Comparison of ENCODE assay signal across 8 cellular contexts in the genomic region with DNA sequence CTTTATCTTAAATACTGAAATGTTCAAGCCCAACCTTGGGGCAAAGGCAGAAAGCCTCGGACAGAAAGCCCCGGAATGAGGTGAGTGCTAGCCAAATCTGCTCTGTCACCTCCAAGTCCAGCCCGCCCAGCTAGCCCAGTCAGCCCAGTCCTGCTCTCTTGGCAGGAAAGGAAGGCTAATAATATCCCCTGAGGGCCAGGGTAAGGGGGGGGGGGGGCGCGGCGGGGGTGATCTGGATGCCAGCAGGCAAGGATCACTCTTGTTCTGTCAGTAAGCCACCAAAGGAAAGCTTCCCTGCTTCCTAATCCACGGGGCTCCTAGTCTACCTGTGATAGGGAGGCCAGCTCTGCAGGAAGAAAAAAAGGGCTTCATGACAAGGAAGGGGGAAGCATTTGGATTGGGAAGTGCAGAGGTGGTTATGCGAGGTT. TPM values are rescaled to one million over a fixed set of nuclear protein-coding genes. Genes with fewer than 3 reads are reported as not detected.
DNase-seq lines count a peak whose midpoint lies in the region; ATAC-seq and TF ChIP-seq lines count a peak whose summit lies in the region.

No MANE protein-coding gene starts in this region.

- no peaks in the 10 kb centered on the region for H3K27me3 Mint-ChIP-seq in activated CD8-positive, alpha-beta memory T cell treated with anti-CD3 and anti-CD28 coated beads, Interleukin-2, amount 10 ng/mL, durations not matched to agents 7 days and 5 days

- no peak for ATAC-seq in activated CD8-positive, alpha-beta memory T cell treated with anti-CD3 and anti-CD28 coated beads, Interleukin-2, amount 10 ng/mL, durations not matched to agents 7 days and 5 days
- ATAC-seq in HG03280 (IDR thresholded peaks at IDR 0.05; ENCODE audit: unreplicated experiment) = no peak
- no peak for ATAC-seq in GM18498 (IDR thresholded peaks at IDR 0.05; ENCODE audit: unreplicated experiment)

- H3K9me3 Mint-ChIP-seq in activated CD8-positive, alpha-beta memory T cell treated with anti-CD3 and anti-CD28 coated beads, Interleukin-2, amount 10 ng/mL, durations not matched to agents 7 days and 5 days (ENCODE audit: low read depth) = no peaks in the 10 kb centered on the region

- CTCF ChIA-PET in activated CD8-positive, alpha-beta memory T cell treated with anti-CD3 and anti-CD28 coated beads, Interleukin-2, amount 10 ng/mL, durations not matched to agents 7 days and 5 days (lab: Charles Lee) = interaction anchor here (0.6 to 3.0 kb wide), 13 partner anchors 9 to 188 kb away, joined by 3 to 16 read pairs (median 5); partner anchors contain the start of genes DSN1 and RAB5IF

- no peak overlapping the region for H3K27ac Mint-ChIP-seq in activated CD8-positive, alpha-beta memory T cell treated with anti-CD3 and anti-CD28 coated beads, Interleukin-2, amount 10 ng/mL, durations not matched to agents 7 days and 5 days

- peaks cover 24% of the 10 kb centered on the region for H3K4me1 Mint-ChIP-seq in activated CD8-positive, alpha-beta memory T cell treated with anti-CD3 and anti-CD28 coated beads, Interleukin-2, amount 10 ng/mL, durations not matched to agents 7 days and 5 days

- peaks cover 2% of the 10 kb centered on the region for H3K36me3 Mint-ChIP-seq in activated CD8-positive, alpha-beta memory T cell treated with anti-CD3 and anti-CD28 coated beads, Interleukin-2, amount 10 ng/mL, durations not matched to agents 7 days and 5 days

- TF ChIP-seq CTCF in fibroblast of the aortic adventitia (IDR thresholded peaks at IDR 0.05; ENCODE audit: insufficient read depth, low read length) = no peak

- peak overlapping the region; percentile 84 for H3K4me3 Mint-ChIP-seq in activated CD8-positive, alpha-beta memory T cell treated with anti-CD3 and anti-CD28 coated beads, Interleukin-2, amount 10 ng/mL, durations not matched to agents 7 days and 5 days

- no peak for DNase-seq in activated CD8-positive, alpha-beta memory T cell treated with anti-CD3 and anti-CD28 coated beads, Interleukin-2, amount 10 ng/mL, durations not matched to agents 7 days and 5 days
- DNase-seq in activated CD8-positive, alpha-beta memory T cell treated with anti-CD3 and anti-CD28 coated beads, Interleukin-2, amount 50 U/mL, for 48 hours = no peak
- peak; percentile 6 for DNase-seq in T1000 (lab: John Stamatoyannopoulos, UW)
- DNase-seq in fibroblast of the aortic adventitia (ENCODE audit: low read depth) = peak; percentile 61
- DNase-seq in occipital lobe (lab: John Stamatoyannopoulos, UW) = peak; percentile 60
- DNase-seq in NK-92 treated with Interleukin-12 subunit alpha and Interleukin-12 subunit beta, amount 100 ng/mL, for 24 hours (lab: John Stamatoyannopoulos, UW) = no peak

- peak overlapping the region; percentile 80 for H3K4me3 ChIP-seq in fibroblast of the aortic adventitia (ENCODE audit: low read depth, low read length)

RNA-seq across cellular contexts. Expression of gene NDRG3, which starts 1.1 kb away (rescaled TPM):
- total RNA-seq in activated CD8-positive, alpha-beta memory T cell treated with anti-CD3 and anti-CD28 coated beads, Interleukin-2, amount 10 ng/mL, durations not matched to agents 7 days and 5 days = 10 to 100 TPM; 27.8 to 28.8 TPM
- 15.3 and 23.1 TPM in 2 replicates for total RNA-seq in fibroblast of the aortic adventitia (ENCODE audit: low replicate concordance)
- total RNA-seq in occipital lobe = 43.7 TPM

RNA-seq across cellular contexts. Expression of gene DSN1, which starts 28.8 kb away (rescaled TPM):
- total RNA-seq in activated CD8-positive, alpha-beta memory T cell treated with anti-CD3 and anti-CD28 coated beads, Interleukin-2, amount 10 ng/mL, durations not matched to agents 7 days and 5 days = 10 to 100 TPM; 36.0 to 42.7 TPM
- total RNA-seq in fibroblast of the aortic adventitia (ENCODE audit: low replicate concordance) (10.2 and 40.4 TPM in 2 replicates), occipital lobe (4.7 TPM)

Comparison
In these comparisons a context has a peak if more than half of its experiments do, and no peak if none do; other contexts are left out.
1. DNase-seq: peak in T1000 (single experiment), fibroblast of the aortic adventitia (single experiment) and occipital lobe (single experiment); none in activated CD8-positive, alpha-beta memory T cell treated with anti-CD3 and anti-CD28 coated beads, Interleukin-2, amount 10 ng/mL, durations not matched to agents 7 days and 5 days (single experiment), activated CD8-positive, alpha-beta memory T cell treated with anti-CD3 and anti-CD28 coated beads, Interleukin-2, amount 50 U/mL, for 48 hours (single experiment) and NK-92 treated with Interleukin-12 subunit alpha and Interleukin-12 subunit beta, amount 100 ng/mL, for 24 hours (single experiment).